8 cellular contexts compared by ENCODE assay signal in the genomic region with DNA sequence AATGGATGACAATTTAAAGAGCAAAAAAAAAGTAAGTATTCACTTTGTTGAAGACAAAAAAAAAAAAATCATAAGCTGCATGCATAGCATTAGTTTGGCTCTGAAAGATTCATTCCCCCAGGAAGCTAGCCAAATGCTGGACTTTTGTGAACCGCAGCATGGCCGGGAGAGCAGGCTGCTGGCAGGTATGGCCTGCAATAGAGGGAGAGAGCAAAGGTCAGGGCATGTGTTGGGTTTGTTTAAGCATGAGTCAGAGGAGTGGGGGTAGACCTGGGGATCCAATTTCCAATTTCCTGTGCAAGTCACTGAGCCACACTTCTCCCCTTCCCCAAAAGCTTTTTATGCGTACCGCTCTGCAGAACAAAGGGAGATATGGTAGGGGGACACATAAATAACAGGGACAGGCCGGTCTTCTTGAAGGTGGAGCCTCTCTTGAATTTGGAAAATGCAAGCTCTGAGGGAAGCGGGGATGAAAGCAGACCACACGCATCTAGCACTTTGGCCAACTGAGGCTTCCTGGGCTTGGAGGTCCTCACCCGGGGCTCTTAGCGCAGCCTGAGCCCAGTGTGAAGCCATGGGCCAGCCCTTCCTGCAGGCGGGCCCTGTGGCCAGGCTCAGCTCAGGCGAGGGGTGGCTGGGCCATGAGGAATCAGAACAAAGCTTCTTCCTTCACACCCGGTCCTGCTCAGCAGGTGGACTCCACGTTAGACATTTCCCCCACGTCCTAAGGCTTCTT.
DNase-seq lines count a peak whose midpoint lies in the region; ATAC-seq and TF ChIP-seq lines count a peak whose summit lies in the region.

No MANE protein-coding gene starts in this region.

- H3K9me3 ChIP-seq in OCI-LY1 (ENCODE audit: low read length) (no peaks in the 10 kb centered on the region), duodenal mucosa (ENCODE audit: control insufficient read depth in 1 of 2, low read length in 2 of 2) (no peaks in the 10 kb centered on the region), neutrophil (no peaks in the 10 kb centered on the region)

- no peak for ATAC-seq in HG02884 (IDR thresholded peaks at IDR 0.05; ENCODE audit: unreplicated experiment)

- no peaks in the 10 kb centered on the region for H3K27me3 ChIP-seq in OCI-LY1 (ENCODE audit: insufficient read depth, low read length)
- H3K27me3 ChIP-seq in duodenal mucosa (ENCODE audit: control insufficient read depth in 1 of 2, insufficient read depth in 2 of 2, low read length in 2 of 2): no peaks in the 10 kb centered on the region
- no peaks in the 10 kb centered on the region for H3K27me3 ChIP-seq in neutrophil

- H3K79me2 ChIP-seq in OCI-LY1 (ENCODE audit: insufficient read depth, low read length): no peaks in the 10 kb centered on the region

- no peak overlapping the region for H2AFZ ChIP-seq in OCI-LY1 (ENCODE audit: low read length)

- H3K4me1 ChIP-seq in OCI-LY1 (ENCODE audit: insufficient read depth, low read length, severe bottlenecking) (peaks cover 86% of the 10 kb centered on the region), duodenal mucosa (ENCODE audit: control insufficient read depth in 1 of 2, insufficient read depth in 2 of 2, low read length in 2 of 2) (peaks cover 88 to 89% of the 10 kb centered on the region in 2 donors), neutrophil (ENCODE audit: control insufficient read depth in 1 of 2, insufficient read depth in 1 of 2, low read depth in 1 of 2, low read length in 1 of 2) (peaks cover 85 to 87% of the 10 kb centered on the region in 2 experiments)

- peaks cover 6% of the 10 kb centered on the region; the same call in 1 of the 2 replicates for H3F3A ChIP-seq in OCI-LY1 (ENCODE audit: insufficient read depth, low read length)

- no peaks in the 10 kb centered on the region for H4K20me1 ChIP-seq in OCI-LY1 (ENCODE audit: insufficient read depth, low read length)

- peak; percentile 63 for DNase-seq in SIG-M5 treated with dmso at 0.1 percent for 504 hours (lab: John Stamatoyannopoulos, UW; ENCODE audit: unreplicated experiment)
- DNase-seq in SIG-M5 (lab: John Stamatoyannopoulos, UW): no peak
- no peak for DNase-seq in retina
- DNase-seq in DMS114 treated with DMSO at 0.1 percent for 48 hours (lab: John Stamatoyannopoulos, UW; ENCODE audit: unreplicated experiment): no peak

- H3K9me2 ChIP-seq in OCI-LY1 (ENCODE audit: low read depth, low read length): no peaks in the 10 kb centered on the region

- TF ChIP-seq CTCF in OCI-LY1 (IDR thresholded peaks at IDR 0.05; ENCODE audit: low read length) (no peak), neutrophil (IDR thresholded peaks at IDR 0.05) (no peak)

- H3K9ac ChIP-seq in OCI-LY1 (ENCODE audit: low read length) (peak overlapping the region; percentile 40), duodenal mucosa (ENCODE audit: low read depth in 1 of 2, low read length in 2 of 2) (peak overlapping the region; percentile 76)

- H3K4me3 ChIP-seq in OCI-LY1 (ENCODE audit: low read depth, low read length, poor library complexity, severe bottlenecking) (no peak overlapping the region), duodenal mucosa (ENCODE audit: low read depth in 1 of 2, low read length in 2 of 2) (no peak overlapping the region), neutrophil (ENCODE audit: low read depth in 1 of 2, low read length in 1 of 2) (no peak overlapping the region)

- no peak overlapping the region for H3K4me2 ChIP-seq in OCI-LY1 (ENCODE audit: low read length)

- no peaks in the 10 kb centered on the region for H3K36me3 ChIP-seq in OCI-LY1 (ENCODE audit: insufficient read depth, low read length)
- no peaks in the 10 kb centered on the region for H3K36me3 ChIP-seq in duodenal mucosa (ENCODE audit: control insufficient read depth in 1 of 2, insufficient read depth in 2 of 2, low read length in 2 of 2)
- no peaks in the 10 kb centered on the region for H3K36me3 ChIP-seq in neutrophil

- H3K27ac ChIP-seq in OCI-LY1 (ENCODE audit: low read depth, low read length, poor library complexity, severe bottlenecking) (peak overlapping the region; percentile 95), duodenal mucosa (ENCODE audit: low read depth, low read length) (peak overlapping the region; percentile 92), neutrophil (peak overlapping the region; percentile 97)
